In the genomic region with DNA sequence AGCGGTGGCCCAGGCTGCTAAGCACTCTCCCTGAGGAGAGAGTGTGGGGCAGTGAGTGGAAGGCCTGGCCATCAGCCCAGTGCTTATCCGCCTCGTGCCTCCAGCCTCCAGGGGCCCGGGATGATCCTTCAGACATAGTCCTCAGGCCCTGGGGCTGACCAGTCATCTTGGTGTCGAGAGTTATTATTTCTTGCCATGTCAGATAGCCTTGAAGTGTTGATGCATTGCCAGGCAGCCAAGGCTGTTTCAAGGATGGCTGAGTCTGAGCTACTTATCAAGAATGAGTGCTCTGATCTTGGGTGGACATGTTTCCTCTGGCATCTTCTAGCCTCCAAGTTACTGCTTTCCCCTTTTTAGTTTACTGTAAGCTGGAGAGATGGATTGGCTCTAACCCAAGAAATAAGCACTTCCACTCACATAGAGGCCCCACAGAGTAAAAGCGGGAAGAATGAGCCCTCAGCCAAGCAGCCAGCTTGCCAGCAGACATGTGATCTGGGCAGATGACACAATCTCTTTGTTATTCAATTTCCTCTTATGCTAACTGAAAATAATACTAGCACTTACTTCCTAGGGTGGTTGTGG, we compare ENCODE assay signal across 9 cellular contexts.
A peak's percentile ranks its signal among the peaks of the same experiment; 100 is the strongest.
DNase-seq lines count a peak whose midpoint lies in the region; ATAC-seq, FAIRE-seq and TF ChIP-seq lines count a peak whose summit lies in the region.
"Had no signal": no experiment of that assay in that cellular context is flagged by ENCODE, and none has a peak within 500 bp of the region (broad histone marks: within the 10 kb centered on the region; RNA-seq: fewer than 3 reads in every experiment).

No MANE protein-coding gene starts in this region.

- no peak for FAIRE-seq in GM12892 (lab: Jason Lieb, UNC)
- FAIRE-seq: islet of Langerhans had no signal

- no peak for TF ChIP-seq POLR2A in GM12892 (IDR thresholded peaks at IDR 0.05; ENCODE audit: low read depth, low read length)

- H3K27ac ChIP-seq in colonic mucosa (peak overlapping the region; percentile 71), aorta (ENCODE audit: low read depth in 1 of 2, low read length in 2 of 2) (no peak overlapping the region)

- H3K4me1 ChIP-seq in colonic mucosa: peaks cover 5% of the 10 kb centered on the region
- no peaks in the 10 kb centered on the region for H3K4me1 ChIP-seq in aorta (ENCODE audit: control insufficient read depth in 1 of 2, insufficient read depth in 2 of 2, low read length in 2 of 2)

- H3K36me3 ChIP-seq in colonic mucosa (no peaks in the 10 kb centered on the region), aorta (ENCODE audit: control insufficient read depth in 1 of 2, insufficient read depth in 2 of 2, low read length in 1 of 2) (no peaks in the 10 kb centered on the region)

- WGBS in aorta, 2 donors: 9 to 17% methylated on average over 6 of the region's 6 CpGs

- ATAC-seq in aorta (ENCODE audit: low FRiP score): peak; percentile 71
- no peak for ATAC-seq in GM18873 (IDR thresholded peaks at IDR 0.05; ENCODE audit: low FRiP score, unreplicated experiment)

- no peaks in the 10 kb centered on the region for H3K9me3 ChIP-seq in colonic mucosa
- peaks cover 1% of the 10 kb centered on the region for H3K9me3 ChIP-seq in aorta (ENCODE audit: control insufficient read depth, low read length)

- H3K4me3 ChIP-seq in colonic mucosa: no peak overlapping the region
- H3K4me3 ChIP-seq in aorta (ENCODE audit: low read length in 2 of 2): no peak overlapping the region

- intact Hi-C loops in colonic mucosa (cut with DNase I) (no loop called here), aorta (cut with DNase I) (loop anchor here in 1 of 2 donors (10.0 kb wide), 1 partner anchor 136 kb away; a partner anchor contains a TSS)

- no peak for TF ChIP-seq CTCF in colonic mucosa (IDR thresholded peaks at IDR 0.05)

- no peaks in the 10 kb centered on the region for H3K27me3 ChIP-seq in colonic mucosa
- H3K27me3 ChIP-seq in aorta (ENCODE audit: control insufficient read depth in 1 of 2, insufficient read depth in 2 of 2, low read length in 1 of 2): no peaks in the 10 kb centered on the region

- DNase-seq in GF-D8 (lab: John Stamatoyannopoulos, UW): peak; percentile 63
- DNase-seq in NCI-H510A treated with DMSO at 0.1 percent for 48 hours (lab: John Stamatoyannopoulos, UW): peak; percentile 57
- peak; percentile 58 for DNase-seq in colonic mucosa
- peak; percentile 47 for DNase-seq in midbrain (lab: John Stamatoyannopoulos, UW)
- peak; percentile 88 for DNase-seq in aorta
- DNase-seq in activated CD8-positive, alpha-beta memory T cell treated with anti-CD3 and anti-CD28 coated beads, Interleukin-2, amount 50 U/mL, for 48 hours: no peak
- no peak for DNase-seq in GM12892 (ENCODE audit: insufficient read length)

- H3K9ac ChIP-seq in colonic mucosa (ENCODE audit: low read depth in 2 of 2, low read length in 2 of 2): peak overlapping the region in 1 of 2 donors; percentile 30

Comparison
In these comparisons a context has a peak if more than half of its experiments do, and no peak if none do; other contexts are left out.
1. DNase-seq: peak in GF-D8 (single experiment), NCI-H510A treated with DMSO at 0.1 percent for 48 hours (single experiment), colonic mucosa (single experiment), midbrain (single experiment) and aorta (2 of 2); none in activated CD8-positive, alpha-beta memory T cell treated with anti-CD3 and anti-CD28 coated beads, Interleukin-2, amount 50 U/mL, for 48 hours (single experiment) and GM12892 (single experiment).